In the genomic region with DNA sequence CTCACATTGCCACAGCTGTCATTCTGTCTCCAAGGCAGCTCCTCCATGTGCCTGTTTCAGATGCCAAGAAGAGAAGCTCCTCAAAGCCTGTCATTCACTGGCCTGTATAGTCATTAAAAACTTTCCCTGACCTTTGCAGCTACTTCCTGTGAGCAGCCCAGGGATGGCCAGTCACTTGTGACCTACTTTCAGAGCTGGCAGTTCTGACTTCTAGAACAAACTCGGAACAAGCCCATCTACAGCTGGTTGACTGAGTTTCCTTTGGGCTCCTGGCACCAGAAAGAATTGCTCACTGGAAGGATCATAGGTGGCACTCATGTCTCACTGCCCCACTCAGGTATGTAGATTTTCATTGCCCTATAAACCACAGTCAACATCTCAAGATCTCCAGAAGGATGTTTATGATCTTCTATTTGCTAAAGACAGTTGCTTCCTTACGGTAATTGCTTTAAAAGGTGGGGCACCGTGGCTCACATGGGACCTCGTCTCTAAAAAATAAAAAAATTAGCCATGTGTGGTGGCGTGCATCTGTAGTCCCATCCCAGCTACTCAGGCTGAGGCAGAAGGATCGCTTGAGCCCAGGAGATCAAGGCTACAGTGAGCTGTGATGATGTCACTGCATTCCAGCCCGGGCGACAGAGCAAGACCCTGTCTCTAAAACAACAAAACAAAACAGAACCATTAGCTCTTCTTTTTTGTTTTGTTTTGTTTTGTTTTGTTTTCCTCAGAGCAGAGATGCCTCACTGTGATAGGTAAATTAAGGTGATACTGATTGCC, we compare ENCODE assay signal across 10 cellular contexts. TPM values are rescaled to one million over a fixed set of nuclear protein-coding genes. Genes with fewer than 3 reads are reported as not detected.
A peak's percentile ranks its signal among the peaks of the same experiment; 100 is the strongest.
DNase-seq lines count a peak whose midpoint lies in the region; ATAC-seq and TF ChIP-seq lines count a peak whose summit lies in the region.
"Had no signal": no experiment of that assay in that cellular context is flagged by ENCODE, and none has a peak within 500 bp of the region (broad histone marks: within the 10 kb centered on the region; RNA-seq: fewer than 3 reads in every experiment).

No MANE protein-coding gene starts in this region.

- no peaks in the 10 kb centered on the region for H3K9me3 Mint-ChIP-seq in activated CD4-positive, alpha-beta T cell treated with anti-CD3 and anti-CD28 coated beads for 36 hours (ENCODE audit: low read depth)
- H3K9me3 Mint-ChIP-seq in activated T-helper 17 cell treated with anti-CD3 and anti-CD28 coated beads, Interleukin-2, amount 50 U/mL, for 72 hours: no peaks in the 10 kb centered on the region

- H3K36me3 ChIP-seq in tibial artery (no peaks in the 10 kb centered on the region), esophagus squamous epithelium (no peaks in the 10 kb centered on the region)

- ATAC-seq in activated CD4-positive, alpha-beta T cell treated with anti-CD3 and anti-CD28 coated beads for 36 hours: peak; percentile 80
- peak; percentile 86 for ATAC-seq in activated T-helper 17 cell treated with anti-CD3 and anti-CD28 coated beads, Interleukin-2, amount 50 U/mL, for 72 hours (replicated peaks)
- ATAC-seq in HG03520 (IDR thresholded peaks at IDR 0.05; ENCODE audit: unreplicated experiment): no peak

- H3K27me3 ChIP-seq in tibial artery (no peaks in the 10 kb centered on the region), esophagus squamous epithelium (no peaks in the 10 kb centered on the region)

- no peak overlapping the region for H3K4me3 ChIP-seq in tibial artery
- H3K4me3 ChIP-seq in esophagus squamous epithelium: no peak overlapping the region

- no peak overlapping the region for H3K27ac Mint-ChIP-seq in activated CD4-positive, alpha-beta T cell treated with anti-CD3 and anti-CD28 coated beads for 36 hours
- peak overlapping the region; percentile 12 for H3K27ac Mint-ChIP-seq in activated T-helper 17 cell treated with anti-CD3 and anti-CD28 coated beads, Interleukin-2, amount 50 U/mL, for 72 hours

- H3K27ac ChIP-seq in tibial artery (peak overlapping the region; percentile 6 to 21), esophagus squamous epithelium (no peak overlapping the region)

- WGBS in esophagus squamous epithelium, 2 donors: 71 to 84% methylated on average over 8 of the region's 8 CpGs

- peaks cover 0 to 30% (median 8%) of the 10 kb centered on the region in 4 donors for H3K4me1 ChIP-seq in tibial artery
- peaks cover 0 to 9% (median 0%) of the 10 kb centered on the region in 3 donors for H3K4me1 ChIP-seq in esophagus squamous epithelium

- no peak overlapping the region for H3K4me3 Mint-ChIP-seq in activated CD4-positive, alpha-beta T cell treated with anti-CD3 and anti-CD28 coated beads for 36 hours
- H3K4me3 Mint-ChIP-seq in activated T-helper 17 cell treated with anti-CD3 and anti-CD28 coated beads, Interleukin-2, amount 50 U/mL, for 72 hours: peak overlapping the region; percentile 68

- H3K9me3 ChIP-seq in tibial artery (peaks cover 0 to 4% (median 0%) of the 10 kb centered on the region in 3 donors), esophagus squamous epithelium (no peaks in the 10 kb centered on the region)

- no peak for TF ChIP-seq POLR2A in esophagus squamous epithelium (IDR thresholded peaks at IDR 0.05)

- CTCF ChIA-PET in activated CD4-positive, alpha-beta T cell treated with anti-CD3 and anti-CD28 coated beads for 36 hours (lab: Charles Lee): interaction anchor here (0.6 to 1.8 kb wide), 8 partner anchors 11 to 808 kb away, joined by 3 to 9 read pairs (median 3); no protein-coding TSS in a partner anchor

- TF ChIP-seq CTCF in tibial artery (IDR thresholded peaks at IDR 0.05) (no peak), esophagus squamous epithelium (IDR thresholded peaks at IDR 0.05) (no peak)

- DNase-seq in activated CD4-positive, alpha-beta T cell treated with anti-CD3 and anti-CD28 coated beads for 36 hours: peak; percentile 15
- DNase-seq in activated CD4-positive, alpha-beta T cell treated with anti-CD3 and anti-CD28 coated beads, Interleukin-2, amount 50 U/mL, for 48 hours: no peak
- DNase-seq in lung microvascular endothelial cell (ENCODE audit: low read depth in 2 of 2) (peak; percentile 31 to 50), tibial artery (no peak), epidermal melanocyte (ENCODE audit: insufficient read length, low spot score) (no peak), esophagus squamous epithelium (lab: John Stamatoyannopoulos, UW) (no peak)
- DNase-seq: NCI-H1092 treated with DMSO at 0.1 percent for 48 hours; stimulated activated CD4-positive, alpha-beta T cell treated with anti-CD3 and anti-CD28 coated beads, Interleukin-2, amount 100 ng/mL, for 24 hours had no signal

- intact Hi-C loops in activated CD4-positive, alpha-beta T cell treated with anti-CD3 and anti-CD28 coated beads for 36 hours (cut with DNase I, micrococcal nuclease): no loop called here
- intact Hi-C loops in tibial artery (cut with DNase I; ENCODE audit: low total_unique reads) (no loop called here), esophagus squamous epithelium (cut with DNase I) (no loop called here)

- no peaks in the 10 kb centered on the region for H3K27me3 Mint-ChIP-seq in activated CD4-positive, alpha-beta T cell treated with anti-CD3 and anti-CD28 coated beads for 36 hours
- H3K27me3 Mint-ChIP-seq in activated T-helper 17 cell treated with anti-CD3 and anti-CD28 coated beads, Interleukin-2, amount 50 U/mL, for 72 hours: no peaks in the 10 kb centered on the region

- peaks cover 35% of the 10 kb centered on the region for H3K4me1 Mint-ChIP-seq in activated CD4-positive, alpha-beta T cell treated with anti-CD3 and anti-CD28 coated beads for 36 hours
- peaks cover 18% of the 10 kb centered on the region for H3K4me1 Mint-ChIP-seq in activated T-helper 17 cell treated with anti-CD3 and anti-CD28 coated beads, Interleukin-2, amount 50 U/mL, for 72 hours

- POLR2A ChIA-PET in activated CD4-positive, alpha-beta T cell treated with anti-CD3 and anti-CD28 coated beads for 36 hours (lab: Charles Lee): interaction anchor here (1.5 kb wide), 1 partner anchor 23 kb away, joined by 3 read pairs; no protein-coding TSS in a partner anchor

- H3K36me3 Mint-ChIP-seq in activated CD4-positive, alpha-beta T cell treated with anti-CD3 and anti-CD28 coated beads for 36 hours (ENCODE audit: low read depth): peaks cover 10% of the 10 kb centered on the region
- H3K36me3 Mint-ChIP-seq in activated T-helper 17 cell treated with anti-CD3 and anti-CD28 coated beads, Interleukin-2, amount 50 U/mL, for 72 hours (ENCODE audit: low read depth): no peaks in the 10 kb centered on the region

RNA-seq across cellular contexts. Expression of a gene that starts 11.2 kb away (rescaled TPM):
- 100 to 1,000 TPM in 1 of 2 experiments, 10 to 100 TPM in 1; 61.4 to 107 TPM for total RNA-seq in activated CD4-positive, alpha-beta T cell treated with anti-CD3 and anti-CD28 coated beads for 36 hours
- 100 to 1,000 TPM; 121 to 126 TPM for total RNA-seq in activated T-helper 17 cell treated with anti-CD3 and anti-CD28 coated beads, Interleukin-2, amount 50 U/mL, for 72 hours
- total RNA-seq in lung microvascular endothelial cell (71.7 and 121 TPM in 2 replicates), esophagus squamous epithelium (100 to 1,000 TPM in 1 of 4 donors, 10 to 100 TPM in 3; 55.6 to 166 (median 94.7) TPM)

Comparison
In these comparisons a context has a peak if more than half of its experiments do, and no peak if none do; other contexts are left out.
1. DNase-seq: peak in activated CD4-positive, alpha-beta T cell treated with anti-CD3 and anti-CD28 coated beads for 36 hours (single experiment) and lung microvascular endothelial cell (2 of 2); none in activated CD4-positive, alpha-beta T cell treated with anti-CD3 and anti-CD28 coated beads, Interleukin-2, amount 50 U/mL, for 48 hours (0 of 2), tibial artery (0 of 2), epidermal melanocyte (single experiment) and esophagus squamous epithelium (single experiment).
2. H3K27ac ChIP-seq: peak in tibial artery (2 of 2); none in esophagus squamous epithelium (0 of 4).